ENCODE assay signal across 24 cellular contexts in the genomic region with DNA sequence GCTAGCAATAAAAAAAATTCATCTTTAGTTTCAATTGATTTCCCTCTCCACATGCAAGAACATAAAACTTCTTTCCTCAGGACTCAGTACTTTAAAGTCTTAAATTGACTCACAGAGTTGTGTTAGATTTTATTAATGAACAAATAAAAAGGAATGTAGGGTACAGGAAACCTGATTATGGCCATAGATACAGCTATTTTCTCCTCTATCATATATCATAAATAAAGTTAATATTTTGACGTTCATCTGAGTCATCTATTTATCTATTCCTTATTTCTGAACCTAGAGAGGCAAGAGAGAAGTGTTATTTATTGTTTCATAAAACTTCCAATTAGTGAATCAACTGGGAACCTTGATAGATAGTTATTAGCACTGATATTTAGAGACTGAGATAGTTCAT.
"Had no signal": no experiment of that assay in that cellular context is flagged by ENCODE, and none has a peak within 500 bp of the region (broad histone marks: within the 10 kb centered on the region; RNA-seq: fewer than 3 reads in every experiment).

No MANE protein-coding gene starts in this region.

- H3K4me3 ChIP-seq: breast epithelium, left lung, mucosa of descending colon, pancreas, prostate gland, stomach, thyroid gland had no signal

- H3K27ac ChIP-seq: breast epithelium, foreskin keratinocyte, left lung, pancreas, prostate gland, stomach, thyroid gland had no signal

- DNase-seq: activated B cell treated with CpG ODN at 0.5 μM for 24 hours; activated CD4-positive, alpha-beta T cell treated with anti-CD3 and anti-CD28 coated beads, Interleukin-2, amount 50 U/mL, for 1 hour; activated CD8-positive, alpha-beta T cell treated with anti-CD3 and anti-CD28 coated beads for 36 hours; activated gamma-delta T cell treated with Interleukin-2 at 50 U/mL for 16 hours; activated naive CD8-positive, alpha-beta T cell treated with anti-CD3 and anti-CD28 coated beads, Interleukin-2, amount 50 U/mL, for 24 hours; activated T-cell treated with anti-CD3 and anti-CD28 coated beads, Interleukin-2, amount 50 U/mL, for 4 hours; central memory CD4-positive, alpha-beta T cell; glutamatergic neuron; left lung; mucosa of descending colon; naive thymus-derived CD4-positive, alpha-beta T cell; pancreas; stimulated activated CD4-positive, alpha-beta T cell treated with anti-CD3 and anti-CD28 coated beads, Interleukin-15, amount 100 ng/mL, for 24 hours; stimulated activated CD4-positive, alpha-beta T cell treated with anti-CD3 and anti-CD28 coated beads, Interleukin-2, amount 100 ng/mL, for 24 hours; stimulated activated naive B cell treated with anti-CD40 and anti-IgM and Interleukin-4, amounts not matched to agents 10 μg/mL and 1 μg/mL and 100 μg/mL, for 72 hours; stomach; thyroid gland had no signal

- H3K4me3 Mint-ChIP-seq: activated B cell treated with CpG ODN at 0.5 μM for 24 hours; activated CD8-positive, alpha-beta T cell treated with anti-CD3 and anti-CD28 coated beads for 36 hours; activated naive CD4-positive, alpha-beta T cell treated with anti-CD3 and anti-CD28 coated beads, Interleukin-2, amount 50 U/mL, for 24 hours; activated naive CD8-positive, alpha-beta T cell treated with anti-CD3 and anti-CD28 coated beads, Interleukin-2, amount 50 U/mL, for 24 hours; activated T-cell treated with anti-CD3 and anti-CD28 coated beads, Interleukin-2, amount 50 U/mL, for 4 hours; activated T-helper 17 cell treated with anti-CD3 and anti-CD28 coated beads, Interleukin-2, amount 50 U/mL, for 72 hours; naive thymus-derived CD4-positive, alpha-beta T cell; stimulated activated naive B cell treated with anti-CD40 and anti-IgM and Interleukin-4, amounts not matched to agents 10 μg/mL and 1 μg/mL and 100 μg/mL, for 72 hours; T-helper 2 cell treated with Interferon-gamma antibody and Interleukin-4, amounts not matched to agents 5 μg/mL and 100 μg/mL, for 36 hours had no signal

- H3K4me1 ChIP-seq: breast epithelium, left lung, pancreas, prostate gland, stomach, thyroid gland had no signal

- H3K27me3 ChIP-seq: breast epithelium, foreskin keratinocyte, left lung, pancreas, stomach, thyroid gland had no signal

- H3K27ac Mint-ChIP-seq: activated B cell treated with CpG ODN at 0.5 μM for 24 hours; activated CD8-positive, alpha-beta T cell treated with anti-CD3 and anti-CD28 coated beads for 36 hours; activated naive CD8-positive, alpha-beta T cell treated with anti-CD3 and anti-CD28 coated beads, Interleukin-2, amount 50 U/mL, for 24 hours; activated T-helper 17 cell treated with anti-CD3 and anti-CD28 coated beads, Interleukin-2, amount 50 U/mL, for 72 hours; naive thymus-derived CD4-positive, alpha-beta T cell; stimulated activated naive B cell treated with anti-CD40 and anti-IgM and Interleukin-4, amounts not matched to agents 10 μg/mL and 1 μg/mL and 100 μg/mL, for 72 hours; T-helper 2 cell treated with Interferon-gamma antibody and Interleukin-4, amounts not matched to agents 5 μg/mL and 100 μg/mL, for 36 hours had no signal

- H3K36me3 ChIP-seq: breast epithelium, left lung, pancreas, prostate gland, stomach, thyroid gland had no signal

- H3K4me1 Mint-ChIP-seq: activated B cell treated with CpG ODN at 0.5 μM for 24 hours; activated T-helper 17 cell treated with anti-CD3 and anti-CD28 coated beads, Interleukin-2, amount 50 U/mL, for 72 hours; stimulated activated naive B cell treated with anti-CD40 and anti-IgM and Interleukin-4, amounts not matched to agents 10 μg/mL and 1 μg/mL and 100 μg/mL, for 72 hours had no signal

- H3K27me3 Mint-ChIP-seq: activated B cell treated with CpG ODN at 0.5 μM for 24 hours; activated CD8-positive, alpha-beta T cell treated with anti-CD3 and anti-CD28 coated beads for 36 hours; activated naive CD4-positive, alpha-beta T cell treated with anti-CD3 and anti-CD28 coated beads, Interleukin-2, amount 50 U/mL, for 24 hours; activated naive CD8-positive, alpha-beta T cell treated with anti-CD3 and anti-CD28 coated beads, Interleukin-2, amount 50 U/mL, for 24 hours; activated T-helper 17 cell treated with anti-CD3 and anti-CD28 coated beads, Interleukin-2, amount 50 U/mL, for 72 hours; stimulated activated naive B cell treated with anti-CD40 and anti-IgM and Interleukin-4, amounts not matched to agents 10 μg/mL and 1 μg/mL and 100 μg/mL, for 72 hours had no signal

- ATAC-seq: activated CD8-positive, alpha-beta T cell treated with anti-CD3 and anti-CD28 coated beads for 36 hours; activated naive CD8-positive, alpha-beta T cell treated with anti-CD3 and anti-CD28 coated beads, Interleukin-2, amount 50 U/mL, for 24 hours; activated T-cell treated with anti-CD3 and anti-CD28 coated beads, Interleukin-2, amount 50 U/mL, for 4 hours; activated T-helper 17 cell treated with anti-CD3 and anti-CD28 coated beads, Interleukin-2, amount 50 U/mL, for 72 hours; esophagus mucosa; foreskin keratinocyte; left lung; mucosa of descending colon; naive thymus-derived CD4-positive, alpha-beta T cell; pancreas; stimulated activated naive B cell treated with anti-CD40 and anti-IgM and Interleukin-4, amounts not matched to agents 10 μg/mL and 1 μg/mL and 100 μg/mL, for 72 hours had no signal

- H3K9me3 ChIP-seq: left lung, mucosa of descending colon, pancreas, prostate gland, stomach, thyroid gland had no signal
